In the genomic region with DNA sequence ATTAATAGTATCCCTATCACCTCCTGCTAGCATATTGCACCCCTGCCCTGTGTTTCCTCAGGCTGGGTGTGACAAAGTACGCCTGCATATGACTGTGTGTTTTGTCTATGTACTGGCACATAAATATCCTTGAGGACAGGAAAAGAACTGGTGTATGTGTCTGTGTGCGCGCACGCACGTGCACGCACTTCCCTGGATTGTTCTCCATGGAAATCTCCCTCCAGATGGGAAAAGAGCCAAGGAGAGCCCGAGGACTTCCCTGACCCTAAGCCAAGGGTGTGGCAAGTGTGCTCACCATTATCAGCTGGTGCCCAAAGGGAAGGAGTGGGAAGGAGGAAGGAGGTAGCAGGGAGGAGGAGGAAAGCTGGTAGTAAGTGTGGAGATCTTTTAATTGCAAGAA, we compare ENCODE assay signal across 1 cellular context.
TF ChIP-seq lines count a peak whose summit lies in the region.

No MANE protein-coding gene starts in this region.

TF ChIP-seq in endothelial cell of umbilical vein, 7 proteins besides CTCF, POLR2A, EP300 and RAD21 (continued from another document):
- TF ChIP-seq, protein P1, sequence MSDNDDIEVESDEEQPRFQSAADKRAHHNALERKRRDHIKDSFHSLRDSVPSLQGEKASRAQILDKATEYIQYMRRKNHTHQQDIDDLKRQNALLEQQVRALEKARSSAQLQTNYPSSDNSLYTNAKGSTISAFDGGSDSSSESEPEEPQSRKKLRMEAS (IDR thresholded peaks at IDR 0.05; ENCODE audit: insufficient read depth, insufficient read length), result peak; percentile 61
